ENCODE assay signal across 17 cellular contexts in genomic region chr1:43904660-43905551, GRCh38. TPM values are rescaled to one million over a fixed set of nuclear protein-coding genes. Genes with fewer than 3 reads are reported as not detected.
A peak's percentile ranks its signal among the peaks of the same experiment; 100 is the strongest.
DNase-seq lines count a peak whose midpoint lies in the region; ATAC-seq, FAIRE-seq and TF ChIP-seq lines count a peak whose summit lies in the region.
"Had no signal": no experiment of that assay in that cellular context is flagged by ENCODE, and none has a peak within 500 bp of the region (broad histone marks: within the 10 kb centered on the region; RNA-seq: fewer than 3 reads in every experiment).

No MANE protein-coding gene starts in this region.

- H3K4me1 ChIP-seq in DOHH2 (ENCODE audit: control insufficient read depth, low read length) (peaks cover 18% of the 10 kb centered on the region), H1 (replicated peaks in 1 of 4; ENCODE audit: control insufficient read depth in 3 of 4, insufficient read depth in 4 of 4, low read length in 3 of 4) (no peaks in the 10 kb centered on the region)
- H3K4me1 ChIP-seq: HAP-1 had no signal

- no peak overlapping the region; the same call in 1 of the 2 replicates for H3K4me3 ChIP-seq in DOHH2 (ENCODE audit: low read length)
- no peak overlapping the region for H3K4me3 ChIP-seq in H1 (ENCODE audit: extremely low read depth in 1 of 4, insufficient read depth in 2 of 4, low read depth in 3 of 4, low read length in 4 of 4)
- H3K4me3 ChIP-seq in H7 (ENCODE audit: insufficient read depth, low read depth, low read length), result no peak overlapping the region
- H3K4me3 ChIP-seq: BLaER1 treated with 17β-estradiol and CSF1 and Interleukin-3, amounts not matched to agents 10 nM and 100 nM; HAP-1 had no signal

- H3K4ac ChIP-seq in H1 (replicated peaks; ENCODE audit: insufficient read length, low read depth, low read length), result no peak overlapping the region

- H3K36me3 ChIP-seq in DOHH2 (ENCODE audit: control insufficient read depth, low read length), result no peaks in the 10 kb centered on the region
- H3K36me3 ChIP-seq in H1 (ENCODE audit: control insufficient read depth in 2 of 4, insufficient read depth in 4 of 4, low read length in 3 of 4), result no peaks in the 10 kb centered on the region
- no peaks in the 10 kb centered on the region for H3K36me3 ChIP-seq in H7 (replicated peaks; ENCODE audit: control insufficient read depth, insufficient read depth, low read length)
- H3K36me3 ChIP-seq: HAP-1 had no signal

- H3K27ac Mint-ChIP-seq in T-helper 17 cell, result peak overlapping the region; percentile 29
- H3K27ac Mint-ChIP-seq: B cell; CD8-positive, alpha-beta T cell had no signal

- CTCF ChIA-PET in H1 (lab: Charles Lee; ENCODE audit: partially characterized antibody), result interaction anchor here (1.4 kb wide), 1 partner anchor 139 kb away, joined by 4 read pairs; no protein-coding TSS in a partner anchor

- H3K36me3 Mint-ChIP-seq in T-helper 17 cell (ENCODE audit: low read depth), result peaks cover 17% of the 10 kb centered on the region

- no peaks in the 10 kb centered on the region for H3K27me3 Mint-ChIP-seq in T-helper 17 cell
- H3K27me3 Mint-ChIP-seq: B cell had no signal

- H3K4me3 Mint-ChIP-seq in T-helper 17 cell, result no peak overlapping the region
- H3K4me3 Mint-ChIP-seq: B cell; CD8-positive, alpha-beta T cell had no signal

- FAIRE-seq in H1 (lab: Jason Lieb, UNC), result no peak
- FAIRE-seq: D721Med had no signal

- no peaks in the 10 kb centered on the region for H3K79me2 ChIP-seq in DOHH2 (ENCODE audit: control insufficient read depth, low read length)
- no peaks in the 10 kb centered on the region for H3K79me2 ChIP-seq in H1 (ENCODE audit: control insufficient read depth in 1 of 2, insufficient read depth in 2 of 2, low read length in 2 of 2)

- H3K27ac ChIP-seq in DOHH2 (ENCODE audit: low read depth, low read length), result no peak overlapping the region
- no peak overlapping the region for H3K27ac ChIP-seq in H1 (ENCODE audit: low read depth, low read length)
- H3K27ac ChIP-seq: BLaER1 treated with 17β-estradiol and CSF1 and Interleukin-3, amounts not matched to agents 10 nM and 100 nM had no signal

- TF ChIP-seq EP300 in H1 (IDR thresholded peaks at IDR 0.05; ENCODE audit: borderline replicate concordance in 1 of 2, low read depth in 2 of 2, low read length in 2 of 2), result no peak

- peaks cover 9% of the 10 kb centered on the region for H3K4me1 Mint-ChIP-seq in T-helper 17 cell
- H3K4me1 Mint-ChIP-seq: B cell had no signal

- no peak for ATAC-seq in T-helper 17 cell
- ATAC-seq in GM18907 (IDR thresholded peaks at IDR 0.05; ENCODE audit: unreplicated experiment), result no peak
- ATAC-seq: CD8-positive, alpha-beta T cell had no signal

- no peak for TF ChIP-seq CTCF in DOHH2 (IDR thresholded peaks at IDR 0.05; ENCODE audit: low read depth, low read length, poor library complexity, severe bottlenecking)
- no peak for TF ChIP-seq CTCF in H1 (IDR thresholded peaks at IDR 0.05; ENCODE audit: control extremely low read depth in 1 of 3, insufficient read depth in 1 of 3, low read depth in 1 of 3, low read length in 3 of 3)

- no peaks in the 10 kb centered on the region for H3K27me3 ChIP-seq in DOHH2 (ENCODE audit: control insufficient read depth, low read length)
- no peaks in the 10 kb centered on the region for H3K27me3 ChIP-seq in H1 (replicated peaks in 1 of 4; ENCODE audit: control insufficient read depth in 3 of 4, extremely low read depth in 1 of 4, insufficient read depth in 3 of 4, low read length in 3 of 4)
- no peaks in the 10 kb centered on the region for H3K27me3 ChIP-seq in H7 (ENCODE audit: control insufficient read depth, insufficient read depth, low read length)
- H3K27me3 ChIP-seq: BLaER1 treated with 17β-estradiol and CSF1 and Interleukin-3, amounts not matched to agents 10 nM and 100 nM had no signal

- no peak for TF ChIP-seq RAD21 in H1 (IDR thresholded peaks at IDR 0.05 in 1 of 2, conservative IDR thresholded peaks at IDR 0.05 in 1 of 2; ENCODE audit: low read depth in 2 of 2, low read length in 2 of 2)

- H3K56ac ChIP-seq in H1 (replicated peaks; ENCODE audit: insufficient read length, low read depth, low read length), result no peak overlapping the region

- H3K4me2 ChIP-seq in DOHH2 (ENCODE audit: low read length), result 0 out of 2 replicates have a peak overlapping the region, but pooled peaks have one; percentile 9
- H3K4me2 ChIP-seq in H1 (ENCODE audit: insufficient read depth in 1 of 2, low read depth in 2 of 2, low read length in 2 of 2), result no peak overlapping the region

- 80% methylated on average over 4 of the region's 7 CpGs; no CpG with 5 or more reads in 1 of the 2 experiments for WGBS in H1 (ENCODE audit: extremely low coverage in 1 of 2, insufficient coverage in 1 of 2, insufficient read length in 1 of 2, insufficient replicate concordance in 2 of 2, low coverage in 1 of 2, low lambda C conversion rate in 2 of 2, missing lambda C conversion rate in 1 of 2), 2 experiments

- no peak overlapping the region for H2BK120ac ChIP-seq in H1 (replicated peaks; ENCODE audit: low read depth, low read length)

- no peaks in the 10 kb centered on the region for H3K9me2 ChIP-seq in DOHH2 (replicated peaks; ENCODE audit: control insufficient read depth, low read length)

- H3K14ac ChIP-seq in H1 (ENCODE audit: insufficient read length), result no peak overlapping the region

- POLR2A ChIA-PET in H1 (lab: Charles Lee; ENCODE audit: partially characterized antibody), result no interaction called here

- H3K9me3 ChIP-seq in DOHH2 (ENCODE audit: control insufficient read depth, insufficient read depth, low read length) (no peaks in the 10 kb centered on the region), T-helper 17 cell (ENCODE audit: control insufficient read depth, low read length, poor library complexity, severe bottlenecking) (no peaks in the 10 kb centered on the region), H1 (ENCODE audit: insufficient read depth in 2 of 2, low read depth in 1 of 2, low read length in 1 of 2) (no peaks in the 10 kb centered on the region)
- H3K9me3 ChIP-seq: BLaER1 treated with 17β-estradiol and CSF1 and Interleukin-3, amounts not matched to agents 10 nM and 100 nM; HAP-1 had no signal

- H2BK15ac ChIP-seq in H1 (ENCODE audit: low read length), result no peak overlapping the region

- no peak overlapping the region for H2AFZ ChIP-seq in H1 (ENCODE audit: low read length)

- no peak overlapping the region for H4K5ac ChIP-seq in H1 (ENCODE audit: insufficient read length, low read depth, low read length)

- H2AK5ac ChIP-seq in H1 (ENCODE audit: low read depth, low read length), result no peak overlapping the region

- peaks cover 17% of the 10 kb centered on the region for H3F3A ChIP-seq in DOHH2 (ENCODE audit: control insufficient read depth, insufficient read depth)

- H4K20me1 ChIP-seq in DOHH2 (ENCODE audit: control insufficient read depth, insufficient read depth, low read depth, low read length) (no peaks in the 10 kb centered on the region; the same call in 1 of the 2 replicates), H1 (replicated peaks in 1 of 2; ENCODE audit: control insufficient read depth in 1 of 2, insufficient read depth in 2 of 2, low read length in 2 of 2) (no peaks in the 10 kb centered on the region)
- H4K20me1 ChIP-seq: BLaER1 treated with 17β-estradiol and CSF1 and Interleukin-3, amounts not matched to agents 10 nM and 100 nM had no signal

- no peak overlapping the region for H3K9ac ChIP-seq in H1 (replicated peaks in 1 of 4; ENCODE audit: extremely low read depth in 1 of 4, low read depth in 3 of 4, low read length in 3 of 4)
- H3K9ac ChIP-seq: BLaER1 treated with 17β-estradiol and CSF1 and Interleukin-3, amounts not matched to agents 10 nM and 100 nM had no signal

- no peak for TF ChIP-seq POLR2A in H1 (IDR thresholded peaks at IDR 0.05; ENCODE audit: control extremely low read depth in 1 of 2, low read depth in 2 of 2, low read length in 2 of 2)

- no peak overlapping the region for H2BK12ac ChIP-seq in H1 (ENCODE audit: low read depth, low read length)

- H2BK20ac ChIP-seq in H1 (ENCODE audit: low read length), result no peak overlapping the region

- H2BK5ac ChIP-seq in H1 (ENCODE audit: low read depth, low read length), result peak overlapping the region; percentile 49; the same call in 1 of the 2 replicates

- H3K79me1 ChIP-seq in H1 (ENCODE audit: low read depth, low read length), result no peaks in the 10 kb centered on the region

- no peak overlapping the region for H4K91ac ChIP-seq in H1 (replicated peaks; ENCODE audit: insufficient read length, low read length)

- H3K23ac ChIP-seq in H1 (ENCODE audit: insufficient read length), result no peak overlapping the region

- DNase-seq in T-helper 17 cell (no peak), H1 (ENCODE audit: low read depth in 1 of 2, low spot score in 2 of 2) (no peak), mesenteric fat pad (ENCODE audit: low spot score) (peak; percentile 2), H7 (no peak)
- no peak for DNase-seq in activated CD4-positive, alpha-beta T cell treated with anti-CD3 and anti-CD28 coated beads, Interleukin-2, amount 50 U/mL, for 1 hour
- DNase-seq in activated effector memory CD4-positive, alpha-beta T cell treated with Interleukin-2 at 50 U/mL for 16 hours, result no peak
- DNase-seq: CD8-positive, alpha-beta T cell; COR-L47; GDM1; GOT3 had no signal

- no peak overlapping the region for H3K18ac ChIP-seq in H1 (ENCODE audit: extremely low read depth, low read length)

- no peak overlapping the region for H4K8ac ChIP-seq in H1 (ENCODE audit: extremely low read depth, insufficient read depth, low read length)

- H3K23me2 ChIP-seq in H1 (ENCODE audit: low read depth, low read length), result no peaks in the 10 kb centered on the region; the same call in 1 of the 2 replicates

RNA-seq across cellular contexts. Expression of gene ARTN, which starts 28.7 kb away (rescaled TPM):
- under 1 TPM; 0.52 to 0.65 TPM for total RNA-seq in T-helper 17 cell
- total RNA-seq in H1 (2021; fragmentation: NEBNext Ultra II Directional; extraction: Animal tissue kit (Norgen Biotek cat#: 25700)), result 22.7 and 23.3 TPM in 2 replicates
- polyA plus RNA-seq in H1 (2011; rRNA removed), result 13.5 and 17.4 TPM in 2 replicates
- polyA plus RNA-seq in H1 (2011; cell fraction: cytosol; rRNA removed), result 17.3 TPM
- 51.9 TPM for polyA plus RNA-seq in H1 (2011; cell fraction: nucleus; rRNA removed)
- polyA plus RNA-seq in H1 (2012, experiment 1 of 2), result 9.2 to 17.1 TPM (median 15.6 TPM) in 4 replicates
- 7.0 TPM for polyA plus RNA-seq in H1 (2012, experiment 2 of 2)
- polyA plus RNA-seq in H1 (2013, experiment 1 of 2), result 19.3 TPM
- 19.6 TPM for polyA plus RNA-seq in H1 (2013, experiment 2 of 2)
- 2.1 and 5.6 TPM in 2 replicates for polyA minus RNA-seq in H1 (2011; rRNA and poly(A)+ RNA removed)
- 13.7 TPM for polyA minus RNA-seq in H1 (2011; cell fraction: cytosol; rRNA and poly(A)+ RNA removed)
- polyA minus RNA-seq in H1 (2011; cell fraction: nucleus; rRNA and poly(A)+ RNA removed), result 21.4 TPM
- total RNA-seq in mesenteric fat pad, result 0.39 TPM
- 9.7 and 11.3 TPM in 2 replicates for total RNA-seq in H7 (2014; rRNA removed; shearing (Covaris generic))
- total RNA-seq: A172 had no signal

RNA-seq across cellular contexts. Expression of gene IPO13, which starts 41.8 kb away (rescaled TPM):
- 10 to 100 TPM; 10.6 to 12.5 TPM for total RNA-seq in T-helper 17 cell
- total RNA-seq in H1 (2021; fragmentation: NEBNext Ultra II Directional; extraction: Animal tissue kit (Norgen Biotek cat#: 25700)), result 20.7 and 23.0 TPM in 2 replicates
- 27.0 and 29.4 TPM in 2 replicates for polyA plus RNA-seq in H1 (2011; rRNA removed)
- 21.9 TPM for polyA plus RNA-seq in H1 (2011; cell fraction: cytosol; rRNA removed)
- polyA plus RNA-seq in H1 (2011; cell fraction: nucleus; rRNA removed), result 39.3 TPM
- polyA plus RNA-seq in H1 (2012, experiment 1 of 2), result 17.0 to 24.3 TPM (median 21.8 TPM) in 4 replicates
- polyA plus RNA-seq in H1 (2012, experiment 2 of 2), result 28.0 TPM
- polyA plus RNA-seq in H1 (2013, experiment 1 of 2), result 10.8 TPM
- 10.3 TPM for polyA plus RNA-seq in H1 (2013, experiment 2 of 2)
- 47.8 and 49.9 TPM in 2 replicates for polyA minus RNA-seq in H1 (2011; rRNA and poly(A)+ RNA removed)
- 19.0 TPM for polyA minus RNA-seq in H1 (2011; cell fraction: cytosol; rRNA and poly(A)+ RNA removed)
- 22.4 TPM for polyA minus RNA-seq in H1 (2011; cell fraction: nucleus; rRNA and poly(A)+ RNA removed)
- 26.1 TPM for total RNA-seq in mesenteric fat pad
- 29.2 and 34.2 TPM in 2 replicates for total RNA-seq in H7 (2014; rRNA removed; shearing (Covaris generic))
